Comparison of ENCODE assay signal across 29 cellular contexts in genomic region chr12:2225736-2226135, GRCh38.
"Had no signal": no experiment of that assay in that cellular context is flagged by ENCODE, and none has a peak within 500 bp of the region (broad histone marks: within the 10 kb centered on the region; RNA-seq: fewer than 3 reads in every experiment).

No MANE protein-coding gene starts in this region.

- H3K9me3 ChIP-seq: breast epithelium, neutrophil, stomach, suprapubic skin, tibial artery, upper lobe of right lung had no signal

- H3K9me3 Mint-ChIP-seq: activated CD4-positive, alpha-beta memory T cell treated with anti-CD3 and anti-CD28 coated beads, Interleukin-2, amount 10 ng/mL, durations not matched to agents 7 days and 5 days; activated T-cell treated with anti-CD3 and anti-CD28 coated beads, Interleukin-2, amount 50 U/mL, for 24 hours; nephron; WTC11 had no signal

- DNase-seq: activated CD4-positive, alpha-beta memory T cell treated with anti-CD3 and anti-CD28 coated beads, Interleukin-2, amount 10 ng/mL, durations not matched to agents 7 days and 5 days; activated CD4-positive, alpha-beta T cell treated with anti-CD3 and anti-CD28 coated beads for 1 hour; activated CD4-positive, alpha-beta T cell treated with anti-CD3 and anti-CD28 coated beads, Interleukin-2, amount 10 ng/mL, durations not matched to agents 7 days and 5 days; activated CD8-positive, alpha-beta memory T cell treated with anti-CD3 and anti-CD28 coated beads, Interleukin-2, amount 50 U/mL, for 48 hours; activated gamma-delta T cell treated with Interleukin-2 at 50 U/mL for 16 hours; activated naive CD4-positive, alpha-beta T cell treated with anti-CD3 and anti-CD28 coated beads, Interleukin-2, amount 50 U/mL, for 16 hours; activated T-cell treated with anti-CD3 and anti-CD28 coated beads, Interleukin-2, amount 50 U/mL, for 24 hours; amniotic stem cell; central memory CD4-positive, alpha-beta T cell; endodermal cell; head of caudate nucleus; hippocampal formation; left cardiac atrium; left ventricle myocardium superior; stimulated activated CD4-positive, alpha-beta T cell treated with anti-CD3 and anti-CD28 coated beads, Interleukin-15, amount 100 ng/mL, for 24 hours; stimulated activated CD4-positive, alpha-beta T cell treated with anti-CD3 and anti-CD28 coated beads, Interleukin-2, amount 100 ng/mL, for 24 hours; stimulated activated naive B cell treated with anti-CD40 and anti-IgM and Interleukin-4, amounts not matched to agents 10 μg/mL and 1 μg/mL and 100 μg/mL, for 72 hours; stomach; T-helper 17 cell; T1000; tibial artery; upper lobe of right lung had no signal

- H3K4me3 ChIP-seq: breast epithelium, stomach, suprapubic skin, tibial artery, upper lobe of right lung had no signal

- FAIRE-seq: keratinocyte had no signal

- H3K27me3 ChIP-seq: breast epithelium, neutrophil, tibial artery, upper lobe of right lung had no signal

- H3K36me3 ChIP-seq: breast epithelium, neutrophil, stomach, suprapubic skin, tibial artery, upper lobe of right lung had no signal

- H3K27ac Mint-ChIP-seq: activated CD4-positive, alpha-beta memory T cell treated with anti-CD3 and anti-CD28 coated beads, Interleukin-2, amount 10 ng/mL, durations not matched to agents 7 days and 5 days; activated CD4-positive, alpha-beta T cell treated with anti-CD3 and anti-CD28 coated beads, Interleukin-2, amount 10 ng/mL, durations not matched to agents 7 days and 5 days; activated T-cell treated with anti-CD3 and anti-CD28 coated beads, Interleukin-2, amount 50 U/mL, for 24 hours; endodermal cell; nephron; progenitor cell of endocrine pancreas; stimulated activated naive B cell treated with anti-CD40 and anti-IgM and Interleukin-4, amounts not matched to agents 10 μg/mL and 1 μg/mL and 100 μg/mL, for 72 hours; T-helper 17 cell; WTC11 had no signal

- H3K4me1 ChIP-seq: breast epithelium, suprapubic skin, upper lobe of right lung had no signal

- H3K36me3 Mint-ChIP-seq: WTC11 had no signal

- H3K27ac ChIP-seq: breast epithelium, neutrophil, stomach, suprapubic skin, tibial artery, upper lobe of right lung had no signal

- H3K4me1 Mint-ChIP-seq: activated CD4-positive, alpha-beta memory T cell treated with anti-CD3 and anti-CD28 coated beads, Interleukin-2, amount 10 ng/mL, durations not matched to agents 7 days and 5 days; activated CD4-positive, alpha-beta T cell treated with anti-CD3 and anti-CD28 coated beads, Interleukin-2, amount 10 ng/mL, durations not matched to agents 7 days and 5 days; stimulated activated naive B cell treated with anti-CD40 and anti-IgM and Interleukin-4, amounts not matched to agents 10 μg/mL and 1 μg/mL and 100 μg/mL, for 72 hours; T-helper 17 cell had no signal

- H3K4me3 Mint-ChIP-seq: activated CD4-positive, alpha-beta memory T cell treated with anti-CD3 and anti-CD28 coated beads, Interleukin-2, amount 10 ng/mL, durations not matched to agents 7 days and 5 days; activated CD4-positive, alpha-beta T cell treated with anti-CD3 and anti-CD28 coated beads, Interleukin-2, amount 10 ng/mL, durations not matched to agents 7 days and 5 days; activated T-cell treated with anti-CD3 and anti-CD28 coated beads, Interleukin-2, amount 50 U/mL, for 24 hours; endodermal cell; nephron; stimulated activated naive B cell treated with anti-CD40 and anti-IgM and Interleukin-4, amounts not matched to agents 10 μg/mL and 1 μg/mL and 100 μg/mL, for 72 hours; T-helper 17 cell; WTC11 had no signal
